In the genomic region with DNA sequence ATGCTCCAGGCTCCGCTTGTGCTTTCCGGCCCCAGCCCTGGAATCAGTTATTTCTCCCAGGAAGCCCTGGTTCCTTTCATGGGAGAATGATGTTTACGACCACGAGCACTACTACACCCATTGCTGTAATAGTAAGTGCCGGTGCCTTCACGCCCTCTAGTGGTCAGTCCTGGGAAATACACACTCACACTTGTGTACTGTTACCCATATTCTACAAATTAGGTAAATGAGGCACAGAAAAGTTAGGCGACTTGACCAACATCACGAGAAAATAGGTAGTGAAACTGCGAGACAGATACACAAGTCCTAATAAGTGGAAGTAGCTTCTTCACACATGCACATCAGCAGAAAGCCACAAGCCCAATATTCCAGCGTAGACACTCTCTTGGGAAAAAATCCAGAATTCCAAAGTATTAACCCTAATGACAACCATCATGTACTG, we compare ENCODE assay signal across 8 cellular contexts. TPM values are rescaled to one million over a fixed set of nuclear protein-coding genes. Genes with fewer than 3 reads are reported as not detected.
DNase-seq lines count a peak whose midpoint lies in the region; ATAC-seq, FAIRE-seq and TF ChIP-seq lines count a peak whose summit lies in the region.

No MANE protein-coding gene starts in this region.

- H3K36me3 ChIP-seq in CD4-positive, CD25-positive, alpha-beta regulatory T cell (ENCODE audit: control insufficient read depth, insufficient read depth, low read length), result no peaks in the 10 kb centered on the region

- no peaks in the 10 kb centered on the region for H3K9me3 ChIP-seq in CD4-positive, CD25-positive, alpha-beta regulatory T cell (ENCODE audit: control insufficient read depth in 2 of 2, low read length in 2 of 2)

- FAIRE-seq in H54 (lab: Jason Lieb, UNC), result peak; percentile 84

- no peaks in the 10 kb centered on the region for H3K9me3 Mint-ChIP-seq in CD4-positive, CD25-positive, alpha-beta regulatory T cell

- peak overlapping the region in 2 of 4 donors; percentile 60 to 76 for H3K4me3 Mint-ChIP-seq in CD4-positive, CD25-positive, alpha-beta regulatory T cell

- peaks cover 2% of the 10 kb centered on the region for H3K27me3 ChIP-seq in CD4-positive, CD25-positive, alpha-beta regulatory T cell (ENCODE audit: control insufficient read depth, insufficient read depth, low read length)

- H3K27me3 Mint-ChIP-seq in CD4-positive, CD25-positive, alpha-beta regulatory T cell, result peaks cover 32% of the 10 kb centered on the region

- ATAC-seq in CD4-positive, CD25-positive, alpha-beta regulatory T cell (ENCODE audit: low read depth in 2 of 2), result peak; percentile 80 to 83
- peak; percentile 88 for ATAC-seq in left lobe of liver
- no peak for ATAC-seq in GM21423 (IDR thresholded peaks at IDR 0.05; ENCODE audit: unreplicated experiment)

- no peak for TF ChIP-seq POLR2A in H54 (IDR thresholded peaks at IDR 0.05; ENCODE audit: low read depth, low read length)

- peak overlapping the region; percentile 8 to 80 (median 79) for H3K27ac Mint-ChIP-seq in CD4-positive, CD25-positive, alpha-beta regulatory T cell

- peaks cover 10 to 26% (median 14%) of the 10 kb centered on the region in 4 donors for H3K4me1 Mint-ChIP-seq in CD4-positive, CD25-positive, alpha-beta regulatory T cell

- no peaks in the 10 kb centered on the region for H3K36me3 Mint-ChIP-seq in CD4-positive, CD25-positive, alpha-beta regulatory T cell

- peak; percentile 65 to 85 (median 76) for DNase-seq in CD4-positive, CD25-positive, alpha-beta regulatory T cell
- DNase-seq in H54 (ENCODE audit: insufficient read length, low spot score), result peak; percentile 80
- DNase-seq in NCI-H446 (lab: John Stamatoyannopoulos, UW), result peak; percentile 52 to 80
- peak; percentile 59 for DNase-seq in activated CD4-positive, alpha-beta T cell treated with anti-CD3 and anti-CD28 coated beads for 1 hour
- DNase-seq in cerebellar cortex (ENCODE audit: low spot score), result peak; percentile 65
- DNase-seq in left lobe of liver (ENCODE audit: low spot score), result peak; percentile 63
- peak; percentile 41 to 50 (median 49) for DNase-seq in stimulated activated CD4-positive, alpha-beta T cell treated with anti-CD3 and anti-CD28 coated beads, TNF-alpha, amount 100 ng/mL, for 1 hour (ENCODE audit: low read depth in 3 of 3, low spot score in 1 of 3)

- peak overlapping the region; percentile 55 for H3K4me3 ChIP-seq in CD4-positive, CD25-positive, alpha-beta regulatory T cell (ENCODE audit: low read depth, low read length)

- H3K27ac ChIP-seq in CD4-positive, CD25-positive, alpha-beta regulatory T cell (ENCODE audit: insufficient read depth, low read length, poor library complexity, severe bottlenecking), result no peak overlapping the region

- peaks cover 15% of the 10 kb centered on the region for H3K4me1 ChIP-seq in CD4-positive, CD25-positive, alpha-beta regulatory T cell (ENCODE audit: control insufficient read depth, insufficient read depth, low read length, poor library complexity, severe bottlenecking)

RNA-seq across cellular contexts. Expression of a gene that starts 21.7 kb away (rescaled TPM):
- 43.8 TPM for total RNA-seq in CD4-positive, CD25-positive, alpha-beta regulatory T cell
- 10 to 100 TPM; 39.1 to 58.6 (median 46.7) TPM for polyA plus RNA-seq in CD4-positive, CD25-positive, alpha-beta regulatory T cell
- 0.40 TPM for total RNA-seq in left lobe of liver

RNA-seq across cellular contexts. Expression of a gene that starts 29.3 kb away (rescaled TPM):
- 16.1 TPM for total RNA-seq in CD4-positive, CD25-positive, alpha-beta regulatory T cell
- 10 to 100 TPM; 24.4 to 50.2 (median 36.5) TPM for polyA plus RNA-seq in CD4-positive, CD25-positive, alpha-beta regulatory T cell
- 0.25 TPM for total RNA-seq in left lobe of liver

Comparison
In these comparisons a context has a peak if more than half of its experiments do, and no peak if none do; other contexts are left out.
1. RNA of a gene that starts 21.7 kb away (total RNA-seq): 43.8 TPM in CD4-positive, CD25-positive, alpha-beta regulatory T cell (single experiment); 0.40 TPM in left lobe of liver (single experiment); every median in the first group is over 10 times any median in the second.
2. RNA of a gene that starts 29.3 kb away (total RNA-seq): 16.1 TPM in CD4-positive, CD25-positive, alpha-beta regulatory T cell (single experiment); 0.25 TPM in left lobe of liver (single experiment); every median in the first group is over 10 times any median in the second.
3. Peak in every context shown above with its lines, with median percentiles within 50 percentile points of each other: DNase-seq.